In genomic region chr5:159207222-159207615, GRCh38 we compare ENCODE assay signal across 9 cellular contexts. TPM values are rescaled to one million over a fixed set of nuclear protein-coding genes. Genes with fewer than 3 reads are reported as not detected.
DNase-seq lines count a peak whose midpoint lies in the region; ATAC-seq and TF ChIP-seq lines count a peak whose summit lies in the region.
"Had no signal": no experiment of that assay in that cellular context is flagged by ENCODE, and none has a peak within 500 bp of the region (broad histone marks: within the 10 kb centered on the region; RNA-seq: fewer than 3 reads in every experiment).

No MANE protein-coding gene starts in this region.

- H2AFZ ChIP-seq in KMS-11 (ENCODE audit: low read depth) = no peak overlapping the region

- H3K36me3 ChIP-seq in KMS-11 (ENCODE audit: insufficient read depth) = no peaks in the 10 kb centered on the region
- H3K36me3 ChIP-seq in naive thymus-derived CD4-positive, alpha-beta T cell (ENCODE audit: control insufficient read depth in 2 of 3, insufficient read depth in 3 of 3, low read length in 3 of 3) = peaks cover 0 to 4% (median 0%) of the 10 kb centered on the region in 3 experiments

- peaks cover 0 to 4% (median 0%) of the 10 kb centered on the region in 11 donors for H3K9me3 Mint-ChIP-seq in naive thymus-derived CD4-positive, alpha-beta T cell

- H4K20me1 ChIP-seq in KMS-11 (ENCODE audit: insufficient read depth) = no peaks in the 10 kb centered on the region; the same call in 1 of the 2 replicates

- H3K27ac Mint-ChIP-seq in naive thymus-derived CD4-positive, alpha-beta T cell = peak overlapping the region; percentile 91 to 98 (median 96)

- CTCF ChIA-PET in AG04449 (lab: Yijun Ruan, JAX) = interaction anchor here (0.7 to 3.1 kb wide), 4 partner anchors 13 to 50 kb away, joined by 3 to 19 read pairs (median 4); no protein-coding TSS in a partner anchor
- CTCF ChIA-PET in naive thymus-derived CD4-positive, alpha-beta T cell (lab: Charles Lee) = interaction anchor here (0.7 to 1.9 kb wide), 6 partner anchors 9 to 780 kb away, joined by 3 to 8 read pairs (median 4); no protein-coding TSS in a partner anchor

- intact Hi-C loops in naive thymus-derived CD4-positive, alpha-beta T cell (cut with micrococcal nuclease) = loop anchor here (1.0 to 10.0 kb wide), 5 partner anchors 14 to 1942 kb away; partner anchors contain the start of genes CYFIP2 (in 1 of the 2) and PTTG1 (in 1 of the 2)

- no peaks in the 10 kb centered on the region for H3K27me3 ChIP-seq in KMS-11 (ENCODE audit: insufficient read depth, low read depth)
- H3K27me3 ChIP-seq in naive thymus-derived CD4-positive, alpha-beta T cell (ENCODE audit: control insufficient read depth in 2 of 2, insufficient read depth in 2 of 2, low read length in 2 of 2) = no peaks in the 10 kb centered on the region

- peak overlapping the region; percentile 85 to 99 (median 96) for H3K4me3 Mint-ChIP-seq in naive thymus-derived CD4-positive, alpha-beta T cell

- H3K4me2 ChIP-seq in KMS-11 = peak overlapping the region; percentile 91

- H3K79me2 ChIP-seq in KMS-11 (ENCODE audit: insufficient read depth, low read depth) = peaks cover 66% of the 10 kb centered on the region

- H3K36me3 Mint-ChIP-seq in naive thymus-derived CD4-positive, alpha-beta T cell = peaks cover 4 to 28% (median 7%) of the 10 kb centered on the region in 5 donors

- TF ChIP-seq CTCF in AG04449 (IDR thresholded peaks at IDR 0.05; ENCODE audit: insufficient read depth, low read length, missing control alignments) = no peak
- no peak for TF ChIP-seq CTCF in KMS-11 (conservative IDR thresholded peaks at IDR 0.05; ENCODE audit: low read depth, low read length)

- POLR2A ChIA-PET in AG04449 (lab: Yijun Ruan, JAX) = interaction anchor here (0.8 to 1.3 kb wide), 5 partner anchors 9 to 43 kb away, joined by 3 to 8 read pairs (median 3); no protein-coding TSS in a partner anchor
- POLR2A ChIA-PET in naive thymus-derived CD4-positive, alpha-beta T cell (lab: Charles Lee) = interaction anchor here (0.5 to 3.0 kb wide), 16 partner anchors 8 to 1203 kb away, joined by 3 to 41 read pairs (median 4); partner anchors contain the start of genes TTC1 and UBLCP1

- H3K27ac ChIP-seq in KMS-11 = peak overlapping the region; percentile 91
- H3K27ac ChIP-seq in cingulate gyrus (ENCODE audit: low read depth, low read length) = peak overlapping the region; percentile 82
- peak overlapping the region; percentile 88 for H3K27ac ChIP-seq in naive thymus-derived CD4-positive, alpha-beta T cell (ENCODE audit: low read depth, low read length)

- no peak for ATAC-seq in naive thymus-derived CD4-positive, alpha-beta T cell

- H3K4me1 ChIP-seq in KMS-11 (ENCODE audit: low read depth, poor library complexity, severe bottlenecking) = peaks cover 45% of the 10 kb centered on the region
- H3K4me1 ChIP-seq in naive thymus-derived CD4-positive, alpha-beta T cell (ENCODE audit: control insufficient read depth in 2 of 2, insufficient read depth in 2 of 2, low read length in 2 of 2) = peaks cover 32 to 50% of the 10 kb centered on the region in 2 donors

- DNase-seq in AG04449 (ENCODE audit: low read depth, low spot score) (no peak), GM03348 (ENCODE audit: low spot score) (no peak), NCI-H345 (lab: John Stamatoyannopoulos, UW) (no peak), EL (no peak)
- DNase-seq in naive thymus-derived CD4-positive, alpha-beta T cell = no peak
- no peak for DNase-seq in central memory CD4-positive, alpha-beta T cell
- DNase-seq: NCI-H2029 treated with DMSO at 0.1 percent for 48 hours had no signal

- peak overlapping the region; percentile 85 for H3K9ac ChIP-seq in KMS-11

- peaks cover 62 to 82% (median 71%) of the 10 kb centered on the region in 7 donors for H3K4me1 Mint-ChIP-seq in naive thymus-derived CD4-positive, alpha-beta T cell

- H3K4me3 ChIP-seq in AG04449 (ENCODE audit: low read depth, low read length) = peak overlapping the region; percentile 87
- no peak overlapping the region for H3K4me3 ChIP-seq in KMS-11 (IDR thresholded peaks at IDR 0.05; ENCODE audit: insufficient read depth, low read depth, low read length)
- peak overlapping the region; percentile 88 for H3K4me3 ChIP-seq in naive thymus-derived CD4-positive, alpha-beta T cell (ENCODE audit: low read length)

- H3K9me3 ChIP-seq in naive thymus-derived CD4-positive, alpha-beta T cell (ENCODE audit: control insufficient read depth in 2 of 3, low read length in 3 of 3) = no peaks in the 10 kb centered on the region

- H3K27me3 Mint-ChIP-seq in naive thymus-derived CD4-positive, alpha-beta T cell = no peaks in the 10 kb centered on the region

RNA-seq across cellular contexts. Expression of gene RNF145, which starts 2.1 kb away (rescaled TPM):
- total RNA-seq in naive thymus-derived CD4-positive, alpha-beta T cell = 100 to 1,000 TPM in 1 of 5 experiments, 10 to 100 TPM in 4; 51.8 to 142 (median 70.6) TPM
- polyA plus RNA-seq in naive thymus-derived CD4-positive, alpha-beta T cell = 10 to 100 TPM; 10.8 to 12.6 TPM

RNA-seq across cellular contexts. Expression of gene UBLCP1, which starts 55.9 kb away (rescaled TPM):
- 10 to 100 TPM; 18.2 to 30.9 (median 30.2) TPM for total RNA-seq in naive thymus-derived CD4-positive, alpha-beta T cell
- 10 to 100 TPM; 57.1 to 62.2 TPM for polyA plus RNA-seq in naive thymus-derived CD4-positive, alpha-beta T cell
